In the genomic region with DNA sequence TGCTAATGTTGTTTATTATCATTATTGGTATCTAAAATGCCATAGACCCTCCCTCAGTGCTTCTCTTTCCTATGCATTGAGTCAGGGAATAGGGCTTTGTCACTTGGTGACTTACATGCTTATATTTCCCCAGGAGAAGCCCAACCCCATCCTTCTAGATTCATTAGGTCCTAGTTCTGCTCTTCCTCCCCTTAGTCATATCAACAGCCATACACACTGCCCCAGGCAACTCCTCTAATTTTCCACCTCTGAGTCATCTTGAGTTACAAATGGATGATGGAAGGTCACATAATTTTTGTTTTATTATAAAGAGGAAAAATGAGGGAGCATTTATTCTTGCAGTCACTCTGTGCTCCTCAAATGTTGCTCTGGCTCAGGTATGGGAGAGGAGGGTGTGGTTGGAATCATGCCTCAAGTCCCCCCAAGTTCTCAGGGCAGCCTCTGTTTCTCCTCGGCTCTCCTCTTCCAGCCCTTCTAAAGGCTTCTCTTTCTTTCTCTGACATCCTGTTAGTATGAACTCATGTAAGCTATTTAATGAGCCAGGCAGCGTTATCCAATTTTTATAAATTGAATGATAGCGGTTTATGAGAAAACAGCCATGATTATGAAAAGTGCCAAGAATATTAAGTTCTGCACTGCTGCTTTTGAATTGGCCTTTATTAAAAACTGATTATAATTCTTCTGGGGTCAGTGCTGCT, we compare ENCODE assay signal across 9 cellular contexts. TPM values are rescaled to one million over a fixed set of nuclear protein-coding genes. Genes with fewer than 3 reads are reported as not detected.
DNase-seq lines count a peak whose midpoint lies in the region; ATAC-seq, FAIRE-seq and TF ChIP-seq lines count a peak whose summit lies in the region.
"Had no signal": no experiment of that assay in that cellular context is flagged by ENCODE, and none has a peak within 500 bp of the region (broad histone marks: within the 10 kb centered on the region; RNA-seq: fewer than 3 reads in every experiment).

No MANE protein-coding gene starts in this region.

- H2AFZ ChIP-seq in HCT116 (ENCODE audit: low read depth, low read length, poor library complexity, severe bottlenecking) = no peak overlapping the region

- no peaks in the 10 kb centered on the region for H4K20me1 ChIP-seq in HCT116 (ENCODE audit: insufficient read depth)

- H3K9me3 Mint-ChIP-seq in brain = peaks cover 0 to 19% (median 4%) of the 10 kb centered on the region in 5 experiments

- TF ChIP-seq CTCF in HCT116 (IDR thresholded peaks at IDR 0.05 in 2 of 3, conservative IDR thresholded peaks at IDR 0.05 in 1 of 3; ENCODE audit: borderline replicate concordance in 1 of 3, insufficient read depth in 1 of 3, low read depth in 2 of 3, low read length in 2 of 3) (no peak), brain (conservative IDR thresholded peaks at IDR 0.05) (no peak), suprapubic skin (IDR thresholded peaks at IDR 0.05) (no peak)

- 80% methylated on average over 3 of the region's 3 CpGs for WGBS in suprapubic skin

- H3K79me2 ChIP-seq in HCT116 (ENCODE audit: insufficient read depth, low read length) = no peaks in the 10 kb centered on the region

- no peak for FAIRE-seq in frontal cortex (lab: Jason Lieb, UNC)

- H3K9me2 ChIP-seq in HCT116 (ENCODE audit: insufficient read depth) = no peaks in the 10 kb centered on the region

- H3K27ac ChIP-seq in HCT116 (ENCODE audit: low read depth, low read length) (no peak overlapping the region), suprapubic skin (peak overlapping the region; percentile 35)
- H3K27ac ChIP-seq: cardiac muscle cell had no signal

- H3K4me3 ChIP-seq in HCT116 (replicated peaks in 1 of 2; ENCODE audit: low read depth in 1 of 2, low read length in 2 of 2) (no peak overlapping the region), suprapubic skin (no peak overlapping the region), HAP-1 (no peak overlapping the region)
- H3K4me3 ChIP-seq: cardiac muscle cell had no signal

- no TSS peak for BruUV-seq in HCT116 (replicated peaks; lab: Mats Ljungman, UMichigan)

- CTCF ChIA-PET in HCT116 (lab: Charles Lee) = no interaction called here

- peaks cover 36% of the 10 kb centered on the region for H3K4me1 Mint-ChIP-seq in brain

- intact Hi-C loops in HCT116 (cut with micrococcal nuclease) (no loop called here), left ventricle myocardium superior (cut with micrococcal nuclease) (no loop called here)

- peaks cover 0 to 11% of the 10 kb centered on the region in 2 experiments; a peak in 1 of 4 replicates for H3K4me1 ChIP-seq in HCT116 (ENCODE audit: control insufficient read depth in 1 of 2, insufficient read depth in 2 of 2, low read length in 2 of 2)
- peaks cover 13% of the 10 kb centered on the region for H3K4me1 ChIP-seq in suprapubic skin
- H3K4me1 ChIP-seq in HAP-1 = no peaks in the 10 kb centered on the region

- no peaks in the 10 kb centered on the region for H3K27me3 Mint-ChIP-seq in brain

- H3K9ac ChIP-seq in HCT116 (ENCODE audit: low read length) = no peak overlapping the region

- in situ Hi-C loops in HAP-1 (cut with MboI; ENCODE audit: low sequenced_read_pairs) = no loop called here

- H3K27ac Mint-ChIP-seq in brain = peak overlapping the region in 4 of 5 experiments; percentile 56 to 91 (median 82)

- ATAC-seq in HCT116 = no peak
- ATAC-seq in left ventricle myocardium superior = peak; percentile 47
- no peak for ATAC-seq in GM21576 (IDR thresholded peaks at IDR 0.05; ENCODE audit: unreplicated experiment)

- DNase-seq in HCT116 (ENCODE audit: low read depth, low spot score) (no peak), left ventricle myocardium superior (no peak), suprapubic skin (ENCODE audit: low spot score in 2 of 2) (no peak), HAP-1 (ENCODE audit: low spot score in 2 of 2) (no peak), frontal cortex (ENCODE audit: low spot score in 2 of 2) (no peak)
- no peak for DNase-seq in stimulated activated CD8-positive, alpha-beta memory T cell treated with anti-CD3 and anti-CD28 coated beads, Interleukin-4, amount 100 ng/mL, for 48 hours

- H3K4me2 ChIP-seq in HCT116 (ENCODE audit: low read length) = no peak overlapping the region

- H3K36me3 ChIP-seq in HCT116 (ENCODE audit: control insufficient read depth in 1 of 2, insufficient read depth in 2 of 2, low read length in 2 of 2) (no peaks in the 10 kb centered on the region), suprapubic skin (no peaks in the 10 kb centered on the region), HAP-1 (replicated peaks) (no peaks in the 10 kb centered on the region)
- H3K36me3 ChIP-seq: cardiac muscle cell had no signal

- no peaks in the 10 kb centered on the region for H3K36me3 Mint-ChIP-seq in brain

- H3K27me3 ChIP-seq in HCT116 (ENCODE audit: insufficient read depth, low read length) (no peaks in the 10 kb centered on the region), suprapubic skin (no peaks in the 10 kb centered on the region), HAP-1 (ENCODE audit: low read depth) (peaks cover 4% of the 10 kb centered on the region; the same call in 1 of the 2 replicates)
- H3K27me3 ChIP-seq: cardiac muscle cell had no signal

- POLR2A ChIA-PET in HCT116 (lab: Charles Lee) = no interaction called here

- TF ChIP-seq RAD21 in HCT116 (IDR thresholded peaks at IDR 0.05; ENCODE audit: low read depth) = no peak

- TF ChIP-seq EP300 in suprapubic skin (IDR thresholded peaks at IDR 0.05) = no peak

- peak overlapping the region in 1 of 5 experiments; percentile 77 for H3K4me3 Mint-ChIP-seq in brain

- RAD21 ChIA-PET in HCT116 (lab: Charles Lee; ENCODE audit: low non-redundant PET in 1 of 2, low total read pairs in 2 of 2, uncharacterized antibody in 2 of 2, unreplicated experiment in 2 of 2) = no interaction called here

- peaks cover 5 to 6% of the 10 kb centered on the region in 2 experiments; a peak in 1 of 4 replicates for H3K9me3 ChIP-seq in HCT116 (ENCODE audit: control insufficient read depth in 1 of 2, insufficient read depth in 1 of 2, low read depth in 1 of 2, low read length in 2 of 2)
- no peaks in the 10 kb centered on the region for H3K9me3 ChIP-seq in suprapubic skin
- H3K9me3 ChIP-seq in HAP-1 = no peaks in the 10 kb centered on the region

- TF ChIP-seq POLR2A in HCT116 (IDR thresholded peaks at IDR 0.05; ENCODE audit: borderline replicate concordance, extremely low read depth, insufficient read depth, insufficient read length) (no peak), suprapubic skin (IDR thresholded peaks at IDR 0.05) (no peak)

TF ChIP-seq in HCT116, 20 proteins besides CTCF, POLR2A, EP300 and RAD21:
- TF ChIP-seq FOSL1 (IDR thresholded peaks at IDR 0.05; ENCODE audit: low read depth) = peak; percentile 21; the same call in 1 of the 2 replicates
- TF ChIP-seq CBX3 (IDR thresholded peaks at IDR 0.05; ENCODE audit: low read depth) = no peak
- TF ChIP-seq SP1 (IDR thresholded peaks at IDR 0.05; ENCODE audit: low read depth) = no peak
- TF ChIP-seq POLR2AphosphoS5 (IDR thresholded peaks at IDR 0.05; ENCODE audit: low read depth, low read length) = no peak
- no peak for TF ChIP-seq EZH2phosphoT487 (IDR thresholded peaks at IDR 0.05; ENCODE audit: borderline replicate concordance)
- TF ChIP-seq JUND (IDR thresholded peaks at IDR 0.05) = no peak
- no peak for TF ChIP-seq EZH2 (IDR thresholded peaks at IDR 0.05)

RNA-seq across cellular contexts. Expression of a gene that starts 45.6 kb away (rescaled TPM):
- total RNA-seq in HCT116 (2021; ENCODE audit: unreplicated experiment) (20.7 TPM), left ventricle myocardium superior (186 TPM), suprapubic skin (10 to 100 TPM; 58.3 to 75.3 (median 63.9) TPM), frontal cortex (32.2 TPM)
- 22.7 and 23.4 TPM in 2 replicates for polyA plus RNA-seq in HCT116 (2012)
- polyA plus RNA-seq in brain (ENCODE audit: insufficient read depth, low read depth, low replicate concordance) = 22.5 TPM
